In the genomic region with DNA sequence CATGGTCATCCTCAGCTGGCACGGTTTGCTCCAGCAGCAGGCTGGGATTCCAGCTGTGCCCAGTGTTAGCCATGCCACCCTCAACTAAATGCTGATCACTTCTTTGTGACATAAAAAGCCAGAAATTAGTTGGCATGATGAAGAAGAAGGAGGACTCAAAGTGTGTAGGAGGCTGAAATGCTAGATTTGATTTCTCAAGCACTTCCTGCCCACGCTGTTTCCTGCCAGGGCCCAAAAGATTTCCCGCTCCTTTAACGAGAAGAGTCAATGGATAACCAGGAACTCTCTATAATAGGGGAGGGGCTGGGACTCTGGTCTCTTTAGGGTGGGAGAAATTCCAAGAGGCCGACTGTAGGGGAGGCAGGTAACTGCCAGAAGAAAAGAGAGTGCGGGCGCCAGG, we compare ENCODE assay signal across 16 cellular contexts. TPM values are rescaled to one million over a fixed set of nuclear protein-coding genes. Genes with fewer than 3 reads are reported as not detected.
DNase-seq lines count a peak whose midpoint lies in the region; ATAC-seq, FAIRE-seq and TF ChIP-seq lines count a peak whose summit lies in the region.
"Had no signal": no experiment of that assay in that cellular context is flagged by ENCODE, and none has a peak within 500 bp of the region (broad histone marks: within the 10 kb centered on the region; RNA-seq: fewer than 3 reads in every experiment).

No MANE protein-coding gene starts in this region.

- H3K36me3 ChIP-seq in H1 (ENCODE audit: control insufficient read depth in 2 of 4, insufficient read depth in 4 of 4, low read length in 3 of 4), result no peaks in the 10 kb centered on the region
- no peaks in the 10 kb centered on the region for H3K36me3 ChIP-seq in upper lobe of right lung

- H3K56ac ChIP-seq in H1 (replicated peaks; ENCODE audit: insufficient read length, low read depth, low read length), result no peak overlapping the region

- no peak overlapping the region for H2AFZ ChIP-seq in H1 (ENCODE audit: low read length)

- POLR2A ChIA-PET in H1 (lab: Charles Lee; ENCODE audit: partially characterized antibody), result interaction anchor here (1.0 kb wide), 1 partner anchor 9 kb away, joined by 3 read pairs; no protein-coding TSS in a partner anchor

- no peaks in the 10 kb centered on the region for H3K23me2 ChIP-seq in H1 (ENCODE audit: low read depth, low read length)

- H2BK15ac ChIP-seq in H1 (ENCODE audit: low read length), result no peak overlapping the region

- peaks cover 13% of the 10 kb centered on the region for H3K4me1 Mint-ChIP-seq in T-helper 1 cell treated with Interleukin-12 subunit alpha and Interleukin-12 subunit beta and Interleukin-4 antibody, amounts not matched to agents 30 μg/mL and 1 μg/mL, for 36 hours (ENCODE audit: low read depth)
- H3K4me1 Mint-ChIP-seq in activated naive CD8-positive, alpha-beta T cell treated with anti-CD3 and anti-CD28 coated beads for 36 hours, result peaks cover 15% of the 10 kb centered on the region
- peaks cover 9% of the 10 kb centered on the region for H3K4me1 Mint-ChIP-seq in activated naive CD8-positive, alpha-beta T cell treated with anti-CD3 and anti-CD28 coated beads, Interleukin-2, amount 50 U/mL, for 24 hours
- H3K4me1 Mint-ChIP-seq in type B pancreatic cell (ENCODE audit: unreplicated experiment), result no peaks in the 10 kb centered on the region

- DNase-seq in T-helper 1 cell, result no peak
- no peak for DNase-seq in activated naive CD8-positive, alpha-beta T cell treated with anti-CD3 and anti-CD28 coated beads for 36 hours
- no peak for DNase-seq in activated naive CD8-positive, alpha-beta T cell treated with anti-CD3 and anti-CD28 coated beads, Interleukin-2, amount 50 U/mL, for 24 hours
- no peak for DNase-seq in H1 (ENCODE audit: low read depth in 1 of 2, low spot score in 2 of 2)
- no peak for DNase-seq in upper lobe of right lung
- DNase-seq in type B pancreatic cell (ENCODE audit: extremely low spot score, unreplicated experiment), result no peak
- DNase-seq: H9, Karpas-422, NCI-H1436, NCI-H2081, NCI-H524 treated with DMSO at 0.1 percent for 48 hours, SIG-M5 had no signal

- H4K5ac ChIP-seq in H1 (ENCODE audit: insufficient read length, low read depth, low read length), result no peak overlapping the region

- no peak overlapping the region for H3K27ac ChIP-seq in H1 (ENCODE audit: low read depth, low read length)
- no peak overlapping the region for H3K27ac ChIP-seq in upper lobe of right lung
- H3K27ac ChIP-seq: 22Rv1, C4-2B had no signal

- H2BK5ac ChIP-seq in H1 (ENCODE audit: low read depth, low read length), result no peak overlapping the region

- no peaks in the 10 kb centered on the region for H3K79me2 ChIP-seq in H1 (ENCODE audit: control insufficient read depth in 1 of 2, insufficient read depth in 2 of 2, low read length in 2 of 2)

- no peak overlapping the region for H2BK20ac ChIP-seq in H1 (ENCODE audit: low read length)

- WGBS in H1 (ENCODE audit: extremely low coverage in 1 of 2, insufficient coverage in 1 of 2, insufficient read length in 1 of 2, insufficient replicate concordance in 2 of 2, low coverage in 1 of 2, low lambda C conversion rate in 2 of 2, missing lambda C conversion rate in 1 of 2), 2 experiments, result 74% methylated on average over 7 of the region's 7 CpGs; no CpG with 5 or more reads in 1 of the 2 experiments

- CTCF ChIA-PET in H1 (lab: Charles Lee; ENCODE audit: partially characterized antibody), result interaction anchor here (0.7 to 2.8 kb wide), 4 partner anchors 10 to 513 kb away, joined by 3 to 11 read pairs (median 3); no protein-coding TSS in a partner anchor

- H3K4me2 ChIP-seq in H1 (ENCODE audit: insufficient read depth in 1 of 2, low read depth in 2 of 2, low read length in 2 of 2), result no peak overlapping the region

- no peak for TF ChIP-seq EP300 in H1 (IDR thresholded peaks at IDR 0.05; ENCODE audit: borderline replicate concordance in 1 of 2, low read depth in 2 of 2, low read length in 2 of 2)

- no peaks in the 10 kb centered on the region for H3K9me3 ChIP-seq in H1 (ENCODE audit: insufficient read depth in 2 of 2, low read depth in 1 of 2, low read length in 1 of 2)
- H3K9me3 ChIP-seq in upper lobe of right lung, result no peaks in the 10 kb centered on the region

- FAIRE-seq in H1 (lab: Jason Lieb, UNC), result no peak

- no peak overlapping the region for H2BK120ac ChIP-seq in H1 (replicated peaks; ENCODE audit: low read depth, low read length)

- H3K23ac ChIP-seq in H1 (ENCODE audit: insufficient read length), result no peak overlapping the region

- no peaks in the 10 kb centered on the region for H4K20me1 ChIP-seq in H1 (replicated peaks in 1 of 2; ENCODE audit: control insufficient read depth in 1 of 2, insufficient read depth in 2 of 2, low read length in 2 of 2)

- H3K4me3 ChIP-seq in H1 (ENCODE audit: extremely low read depth in 1 of 4, insufficient read depth in 2 of 4, low read depth in 3 of 4, low read length in 4 of 4), result no peak overlapping the region
- H3K4me3 ChIP-seq in upper lobe of right lung, result no peak overlapping the region

- no peak for TF ChIP-seq RAD21 in H1 (IDR thresholded peaks at IDR 0.05 in 1 of 2, conservative IDR thresholded peaks at IDR 0.05 in 1 of 2; ENCODE audit: low read depth in 2 of 2, low read length in 2 of 2)

- H4K91ac ChIP-seq in H1 (replicated peaks; ENCODE audit: insufficient read length, low read length), result no peak overlapping the region

- TF ChIP-seq CTCF in H1 (IDR thresholded peaks at IDR 0.05; ENCODE audit: control extremely low read depth in 1 of 3, insufficient read depth in 1 of 3, low read depth in 1 of 3, low read length in 3 of 3) (no peak), upper lobe of right lung (IDR thresholded peaks at IDR 0.05) (no peak), type B pancreatic cell (conservative IDR thresholded peaks at IDR 0.05) (no peak)

- no peak overlapping the region for H3K18ac ChIP-seq in H1 (ENCODE audit: extremely low read depth, low read length)

- H3K4me3 Mint-ChIP-seq in T-helper 1 cell treated with Interleukin-12 subunit alpha and Interleukin-12 subunit beta and Interleukin-4 antibody, amounts not matched to agents 30 μg/mL and 1 μg/mL, for 36 hours, result no peak overlapping the region
- H3K4me3 Mint-ChIP-seq in activated naive CD8-positive, alpha-beta T cell treated with anti-CD3 and anti-CD28 coated beads for 36 hours, result no peak overlapping the region
- H3K4me3 Mint-ChIP-seq in activated naive CD8-positive, alpha-beta T cell treated with anti-CD3 and anti-CD28 coated beads, Interleukin-2, amount 50 U/mL, for 24 hours, result no peak overlapping the region
- no peak overlapping the region for H3K4me3 Mint-ChIP-seq in type B pancreatic cell
- H3K4me3 Mint-ChIP-seq: H9 had no signal

- H3K36me3 Mint-ChIP-seq in T-helper 1 cell treated with Interleukin-12 subunit alpha and Interleukin-12 subunit beta and Interleukin-4 antibody, amounts not matched to agents 30 μg/mL and 1 μg/mL, for 36 hours (ENCODE audit: low read depth), result peaks cover 4% of the 10 kb centered on the region
- no peaks in the 10 kb centered on the region for H3K36me3 Mint-ChIP-seq in activated naive CD8-positive, alpha-beta T cell treated with anti-CD3 and anti-CD28 coated beads for 36 hours
- H3K36me3 Mint-ChIP-seq in activated naive CD8-positive, alpha-beta T cell treated with anti-CD3 and anti-CD28 coated beads, Interleukin-2, amount 50 U/mL, for 24 hours (ENCODE audit: low read depth), result peaks cover under 1% of the 10 kb centered on the region
- H3K36me3 Mint-ChIP-seq in type B pancreatic cell, result no peaks in the 10 kb centered on the region

- TF ChIP-seq POLR2A in H1 (IDR thresholded peaks at IDR 0.05; ENCODE audit: control extremely low read depth in 1 of 2, low read depth in 2 of 2, low read length in 2 of 2), result no peak

- no peak overlapping the region for H3K4ac ChIP-seq in H1 (replicated peaks; ENCODE audit: insufficient read length, low read depth, low read length)

- no peak for ATAC-seq in activated naive CD8-positive, alpha-beta T cell treated with anti-CD3 and anti-CD28 coated beads, Interleukin-2, amount 50 U/mL, for 24 hours
- ATAC-seq in upper lobe of right lung (peak; percentile 69), GM18858 (IDR thresholded peaks at IDR 0.05; ENCODE audit: unreplicated experiment) (no peak)

- H2BK12ac ChIP-seq in H1 (ENCODE audit: low read depth, low read length), result no peak overlapping the region

- H3K9me3 Mint-ChIP-seq in T-helper 1 cell treated with Interleukin-12 subunit alpha and Interleukin-12 subunit beta and Interleukin-4 antibody, amounts not matched to agents 30 μg/mL and 1 μg/mL, for 36 hours, result no peaks in the 10 kb centered on the region
- no peaks in the 10 kb centered on the region for H3K9me3 Mint-ChIP-seq in activated naive CD8-positive, alpha-beta T cell treated with anti-CD3 and anti-CD28 coated beads for 36 hours
- H3K9me3 Mint-ChIP-seq in activated naive CD8-positive, alpha-beta T cell treated with anti-CD3 and anti-CD28 coated beads, Interleukin-2, amount 50 U/mL, for 24 hours, result no peaks in the 10 kb centered on the region
- no peaks in the 10 kb centered on the region for H3K9me3 Mint-ChIP-seq in type B pancreatic cell
- H3K9me3 Mint-ChIP-seq: H9 had no signal

- H3K79me1 ChIP-seq in H1 (ENCODE audit: low read depth, low read length), result no peaks in the 10 kb centered on the region; the same call in 1 of the 2 replicates

- no peak overlapping the region for H4K8ac ChIP-seq in H1 (ENCODE audit: extremely low read depth, insufficient read depth, low read length)

- no peak overlapping the region for H3K9ac ChIP-seq in H1 (replicated peaks in 1 of 4; ENCODE audit: extremely low read depth in 1 of 4, low read depth in 3 of 4, low read length in 3 of 4)

- H3K27me3 Mint-ChIP-seq in T-helper 1 cell treated with Interleukin-12 subunit alpha and Interleukin-12 subunit beta and Interleukin-4 antibody, amounts not matched to agents 30 μg/mL and 1 μg/mL, for 36 hours (ENCODE audit: low read depth), result no peaks in the 10 kb centered on the region
- H3K27me3 Mint-ChIP-seq in activated naive CD8-positive, alpha-beta T cell treated with anti-CD3 and anti-CD28 coated beads for 36 hours, result no peaks in the 10 kb centered on the region
- no peaks in the 10 kb centered on the region for H3K27me3 Mint-ChIP-seq in activated naive CD8-positive, alpha-beta T cell treated with anti-CD3 and anti-CD28 coated beads, Interleukin-2, amount 50 U/mL, for 24 hours
- peaks cover 47% of the 10 kb centered on the region for H3K27me3 Mint-ChIP-seq in type B pancreatic cell

- peak overlapping the region; percentile 47 for H3K27ac Mint-ChIP-seq in T-helper 1 cell treated with Interleukin-12 subunit alpha and Interleukin-12 subunit beta and Interleukin-4 antibody, amounts not matched to agents 30 μg/mL and 1 μg/mL, for 36 hours
- peak overlapping the region; percentile 18 for H3K27ac Mint-ChIP-seq in activated naive CD8-positive, alpha-beta T cell treated with anti-CD3 and anti-CD28 coated beads for 36 hours
- H3K27ac Mint-ChIP-seq in activated naive CD8-positive, alpha-beta T cell treated with anti-CD3 and anti-CD28 coated beads, Interleukin-2, amount 50 U/mL, for 24 hours, result no peak overlapping the region
- H3K27ac Mint-ChIP-seq in type B pancreatic cell, result no peak overlapping the region
- H3K27ac Mint-ChIP-seq: H9 had no signal

- H2AK5ac ChIP-seq in H1 (ENCODE audit: low read depth, low read length), result no peak overlapping the region

- H3K27me3 ChIP-seq in H1 (replicated peaks in 1 of 4; ENCODE audit: control insufficient read depth in 3 of 4, extremely low read depth in 1 of 4, insufficient read depth in 3 of 4, low read length in 3 of 4), result no peaks in the 10 kb centered on the region; a peak in 1 of 7 replicates
- H3K27me3 ChIP-seq in upper lobe of right lung, result no peaks in the 10 kb centered on the region

- H3K14ac ChIP-seq in H1 (ENCODE audit: insufficient read length), result no peak overlapping the region

- intact Hi-C loops in upper lobe of right lung (cut with DNase I), result no loop called here

- H3K4me1 ChIP-seq in H1 (replicated peaks in 1 of 4; ENCODE audit: control insufficient read depth in 3 of 4, insufficient read depth in 4 of 4, low read length in 3 of 4), result peaks cover 0 to 2% (median 0%) of the 10 kb centered on the region in 4 experiments; a peak in 1 of 7 replicates
- H3K4me1 ChIP-seq in upper lobe of right lung, result peaks cover 8% of the 10 kb centered on the region

RNA-seq across cellular contexts. Expression of gene APOL3, which starts 26.4 kb away (rescaled TPM):
- 10 to 100 TPM; 55.0 to 56.3 TPM for total RNA-seq in activated naive CD8-positive, alpha-beta T cell treated with anti-CD3 and anti-CD28 coated beads for 36 hours
- total RNA-seq in H1 (2021; fragmentation: NEBNext Ultra II Directional; extraction: Animal tissue kit (Norgen Biotek cat#: 25700)), result not detected in 2 replicates
- 0.11 and 0.12 TPM in 2 replicates for polyA plus RNA-seq in H1 (2011; rRNA removed)
- polyA plus RNA-seq in H1 (2011; cell fraction: cytosol; rRNA removed), result 0.04 TPM
- polyA plus RNA-seq in H1 (2011; cell fraction: nucleus; rRNA removed), result 0.19 TPM
- polyA plus RNA-seq in H1 (2012, experiment 1 of 2), result 0.11 to 0.28 TPM (median 0.25 TPM) in 3 of 4 replicates, not detected in the other
- not detected for polyA plus RNA-seq in H1 (2012, experiment 2 of 2)
- 0.10 TPM for polyA plus RNA-seq in H1 (2013, experiment 1 of 2)
- polyA plus RNA-seq in H1 (2013, experiment 2 of 2), result 0.09 TPM
- 0.15 TPM in 1 of 2 replicates, not detected in the other for polyA minus RNA-seq in H1 (2011; rRNA and poly(A)+ RNA removed)
- not detected for polyA minus RNA-seq in H1 (2011; cell fraction: cytosol; rRNA and poly(A)+ RNA removed)
- not detected for polyA minus RNA-seq in H1 (2011; cell fraction: nucleus; rRNA and poly(A)+ RNA removed)
- 58.2 TPM for total RNA-seq in upper lobe of right lung
- 2.0 and 2.3 TPM in 2 replicates for total RNA-seq in type B pancreatic cell (ENCODE audit: low replicate concordance)
- total RNA-seq: H9 had no signal

Comparison
In these comparisons a context has a peak if more than half of its experiments do, and no peak if none do; other contexts are left out.
1. H3K27ac Mint-ChIP-seq: peak in T-helper 1 cell treated with Interleukin-12 subunit alpha and Interleukin-12 subunit beta and Interleukin-4 antibody, amounts not matched to agents 30 μg/mL and 1 μg/mL, for 36 hours (single experiment) and activated naive CD8-positive, alpha-beta T cell treated with anti-CD3 and anti-CD28 coated beads for 36 hours (single experiment); none in activated naive CD8-positive, alpha-beta T cell treated with anti-CD3 and anti-CD28 coated beads, Interleukin-2, amount 50 U/mL, for 24 hours (single experiment) and type B pancreatic cell (single experiment).
2. RNA of gene APOL3, which starts 26.4 kb away (total RNA-seq): 58.2 TPM in upper lobe of right lung (single experiment) and 55.0 to 56.3 TPM in activated naive CD8-positive, alpha-beta T cell treated with anti-CD3 and anti-CD28 coated beads for 36 hours; 2.0 to 2.3 TPM in type B pancreatic cell and not detected in H1; every median in the first group is over 10 times any median in the second.